In the genomic region with DNA sequence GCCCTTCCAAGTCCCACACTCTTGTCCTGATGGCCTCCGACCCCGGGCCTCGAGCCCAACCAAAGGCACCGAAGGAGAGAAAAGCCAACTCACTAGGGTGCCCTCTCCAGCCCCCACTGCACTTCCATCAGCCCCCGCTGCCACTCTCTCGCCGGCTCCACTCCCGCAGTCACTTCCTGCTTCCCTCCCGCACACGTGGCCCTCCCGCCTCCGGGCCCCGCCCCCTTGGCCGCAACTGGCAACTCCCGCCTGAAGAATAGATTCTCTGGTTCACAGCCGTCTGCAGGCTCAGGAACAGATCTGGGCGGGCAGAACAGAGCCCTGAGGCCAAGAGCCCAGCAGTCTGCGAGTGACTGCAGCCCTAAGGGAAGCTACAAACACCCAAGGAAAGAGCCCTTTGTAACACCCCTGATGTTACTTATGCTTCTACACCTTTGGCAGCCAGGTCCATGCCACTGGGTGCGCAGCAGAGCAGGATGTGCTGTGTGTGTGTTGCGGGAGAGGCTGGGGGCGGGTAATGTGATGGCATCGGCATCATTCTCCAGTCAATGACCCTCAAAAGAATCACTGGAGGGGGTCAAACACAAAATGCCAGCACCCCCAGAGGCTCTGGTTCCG, we compare ENCODE assay signal across 8 cellular contexts. TPM values are rescaled to one million over a fixed set of nuclear protein-coding genes. Genes with fewer than 3 reads are reported as not detected.
DNase-seq lines count a peak whose midpoint lies in the region; ATAC-seq and TF ChIP-seq lines count a peak whose summit lies in the region.

A gene with protein sequence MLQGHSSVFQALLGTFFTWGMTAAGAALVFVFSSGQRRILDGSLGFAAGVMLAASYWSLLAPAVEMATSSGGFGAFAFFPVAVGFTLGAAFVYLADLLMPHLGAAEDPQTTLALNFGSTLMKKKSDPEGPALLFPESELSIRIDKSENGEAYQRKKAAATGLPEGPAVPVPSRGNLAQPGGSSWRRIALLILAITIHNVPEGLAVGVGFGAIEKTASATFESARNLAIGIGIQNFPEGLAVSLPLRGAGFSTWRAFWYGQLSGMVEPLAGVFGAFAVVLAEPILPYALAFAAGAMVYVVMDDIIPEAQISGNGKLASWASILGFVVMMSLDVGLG (minus strand): TSS at position 171 of the 618 bp plus-strand sequence. CDS start 3,924 bp downstream, outside the sequence.

- no peak within 1 kb of the TSS for H2BK12ac ChIP-seq in H9 (ENCODE audit: insufficient read length, low read depth, low read length)

- no peak within 1 kb of the TSS for H3T11ph ChIP-seq in H9 (ENCODE audit: low read length)

- DNase-seq in H9 = peak; percentile 99
- DNase-seq in MG63 = peak; percentile 98
- peak; percentile 98 for DNase-seq in SIG-M5 treated with dmso at 0.1 percent for 504 hours (lab: John Stamatoyannopoulos, UW; ENCODE audit: unreplicated experiment)
- peak; percentile 87 for DNase-seq in activated gamma-delta T cell treated with Interleukin-2 at 50 U/mL for 16 hours
- peak; percentile 75 to 85 for DNase-seq in foreskin keratinocyte

- H3K36me3 Mint-ChIP-seq in H9 (ENCODE audit: insufficient read depth in 1 of 3, low read depth in 3 of 3) = peaks cover 0 to under 1% (median under 1%) of the 10 kb centered on the region in 3 experiments; a peak in 4 of 7 replicates

- H3K4ac ChIP-seq in H9 (ENCODE audit: low read depth, low read length) = no peak within 1 kb of the TSS

- H3K27ac Mint-ChIP-seq in H9 = peak within 1 kb of the TSS; percentile 69 to 97 (median 93); a peak in 4 of 7 replicates

- H2AFZ ChIP-seq in H9 (ENCODE audit: low read length) = peak within 1 kb of the TSS; percentile 95
- H2AFZ ChIP-seq in neuron (ENCODE audit: low read depth, low read length) = peak within 1 kb of the TSS; percentile 96

- no peak within 1 kb of the TSS for H3K23ac ChIP-seq in H9 (ENCODE audit: insufficient read length, low read depth, low read length)

- no peaks in the 10 kb centered on the region for H3K79me1 ChIP-seq in H9 (ENCODE audit: insufficient read depth, low read depth, low read length, poor library complexity, severe bottlenecking)

- H4K8ac ChIP-seq in H9 (replicated peaks; ENCODE audit: insufficient read length, low read depth, low read length) = no peak within 1 kb of the TSS

- H3K4me1 ChIP-seq in ES-I3 (ENCODE audit: insufficient read depth, low read length) (peaks cover 7% of the 10 kb centered on the region; the same call in 1 of the 2 replicates), H9 (ENCODE audit: insufficient read depth, low read length) (no peaks in the 10 kb centered on the region), foreskin keratinocyte (no peaks in the 10 kb centered on the region), neuron (ENCODE audit: insufficient read depth, low read length) (peaks cover 10% of the 10 kb centered on the region), subcutaneous abdominal adipose tissue (ENCODE audit: control insufficient read depth in 5 of 5, insufficient read depth in 5 of 5, low read length in 5 of 5) (peaks cover 4 to 50% (median 46%) of the 10 kb centered on the region in 5 donors)

- no peaks in the 10 kb centered on the region for H3K9me3 ChIP-seq in ES-I3 (ENCODE audit: control insufficient read depth, insufficient read depth, low read length)
- no peaks in the 10 kb centered on the region for H3K9me3 ChIP-seq in H9 (ENCODE audit: control insufficient read depth, low read depth, low read length)
- H3K9me3 ChIP-seq in MG63 = no peaks in the 10 kb centered on the region
- no peaks in the 10 kb centered on the region for H3K9me3 ChIP-seq in neuron (ENCODE audit: low read length)
- no peaks in the 10 kb centered on the region for H3K9me3 ChIP-seq in subcutaneous abdominal adipose tissue (ENCODE audit: control insufficient read depth in 5 of 5, low read length in 5 of 5)

- H3K36me3 ChIP-seq in ES-I3 (ENCODE audit: insufficient read depth, low read length) (no peaks in the 10 kb centered on the region), MG63 (no peaks in the 10 kb centered on the region), neuron (ENCODE audit: insufficient read depth, low read length) (no peaks in the 10 kb centered on the region), subcutaneous abdominal adipose tissue (ENCODE audit: control insufficient read depth in 5 of 5, insufficient read depth in 5 of 5, low read length in 5 of 5) (peaks cover 0 to 10% (median 8%) of the 10 kb centered on the region in 5 donors)

- no peak within 1 kb of the TSS for H4K91ac ChIP-seq in H9 (ENCODE audit: insufficient read length, low read depth, low read length)

- peak; percentile 96 for ATAC-seq in foreskin keratinocyte

- H3K27ac ChIP-seq in H9 (ENCODE audit: insufficient read length, low read depth, low read length) (no peak within 1 kb of the TSS), foreskin keratinocyte (no peak within 1 kb of the TSS), subcutaneous abdominal adipose tissue (ENCODE audit: low read depth, low read length) (peak within 1 kb of the TSS; percentile 54)

- WGBS in H9 (ENCODE audit: extremely low coverage, insufficient read length, low lambda C conversion rate) = no CpG with 5 or more reads among the region's 23 CpGs

- no peak for TF ChIP-seq CTCF in H9 (conservative IDR thresholded peaks at IDR 0.05)
- no peak for TF ChIP-seq CTCF in foreskin keratinocyte (conservative IDR thresholded peaks at IDR 0.05)

- H3K56ac ChIP-seq in H9 (ENCODE audit: insufficient read length, low read depth, low read length) = no peak within 1 kb of the TSS

- no peaks in the 10 kb centered on the region for H4K20me1 ChIP-seq in H9 (ENCODE audit: control insufficient read depth, insufficient read depth, insufficient read length)

- H3K4me1 Mint-ChIP-seq in H9 = peaks cover 20 to 22% of the 10 kb centered on the region in 2 experiments

- H3K4me2 ChIP-seq in H9 (ENCODE audit: insufficient read depth, insufficient read length, low read length) = peak within 1 kb of the TSS; percentile 76

- H3K4me3 ChIP-seq in MG63 = peak within 1 kb of the TSS; percentile 60
- H3K4me3 ChIP-seq in neuron (ENCODE audit: low read length) = peak within 1 kb of the TSS; percentile 68
- H3K4me3 ChIP-seq in subcutaneous abdominal adipose tissue (ENCODE audit: low read depth in 1 of 5, low read length in 5 of 5) = peak within 1 kb of the TSS; percentile 78 to 93 (median 83)

- H3K27me3 ChIP-seq in H9 (ENCODE audit: insufficient read depth, low read length) = no peaks in the 10 kb centered on the region
- no peaks in the 10 kb centered on the region for H3K27me3 ChIP-seq in MG63
- H3K27me3 ChIP-seq in foreskin keratinocyte = peaks cover 3% of the 10 kb centered on the region
- H3K27me3 ChIP-seq in neuron (ENCODE audit: insufficient read depth, low read length) = peaks cover 7% of the 10 kb centered on the region
- no peaks in the 10 kb centered on the region for H3K27me3 ChIP-seq in subcutaneous abdominal adipose tissue (ENCODE audit: control insufficient read depth in 5 of 5, insufficient read depth in 4 of 5, low read length in 5 of 5)

- peak within 1 kb of the TSS; percentile 98 to 99 for H3K4me3 Mint-ChIP-seq in H9

- no peaks in the 10 kb centered on the region; the same call in none of the 2 replicates for H3K27me3 Mint-ChIP-seq in H9 (ENCODE audit: low read depth)

- no peak within 1 kb of the TSS for H2BK120ac ChIP-seq in H9 (ENCODE audit: low read depth, low read length, poor library complexity, severe bottlenecking)

- H2BK5ac ChIP-seq in H9 (ENCODE audit: insufficient read length, low read length) = no peak within 1 kb of the TSS

- no peak within 1 kb of the TSS for H4K5ac ChIP-seq in H9 (ENCODE audit: insufficient read length, low read depth, low read length)

- H2BK20ac ChIP-seq in H9 (ENCODE audit: low read depth, low read length, poor library complexity, severe bottlenecking) = peak within 1 kb of the TSS; percentile 32

- H3K79me2 ChIP-seq in H9 (ENCODE audit: insufficient read depth, low read length) = no peaks in the 10 kb centered on the region

- peaks cover 4% of the 10 kb centered on the region for H3K23me2 ChIP-seq in H9 (ENCODE audit: insufficient read length, low read depth, low read length, poor library complexity, severe bottlenecking)

- H3K9ac ChIP-seq in ES-I3 (ENCODE audit: low read depth, low read length) (peak within 1 kb of the TSS; percentile 88), H9 (ENCODE audit: extremely low read depth, insufficient read length, low read length) (no peak within 1 kb of the TSS), subcutaneous abdominal adipose tissue (ENCODE audit: low read length in 5 of 5) (peak within 1 kb of the TSS; percentile 28 to 77 (median 64))

- no peaks in the 10 kb centered on the region for H3K9me3 Mint-ChIP-seq in H9

- H2AK5ac ChIP-seq in H9 (ENCODE audit: insufficient read length, low read length) = no peak within 1 kb of the TSS

- 0 out of 2 replicates have a peak within 1 kb of the TSS, but pooled peaks have one; percentile 21 for H3K14ac ChIP-seq in H9 (ENCODE audit: insufficient read depth, low read length)

- H3K18ac ChIP-seq in H9 (ENCODE audit: insufficient read length, low read depth, low read length) = peak within 1 kb of the TSS; percentile 72

- no peak within 1 kb of the TSS for H2BK15ac ChIP-seq in H9 (ENCODE audit: low read depth, low read length)

RNA-seq across cellular contexts. Expression of the gene that starts here (rescaled TPM):
- 14.5 and 15.2 TPM in 2 replicates for total RNA-seq in H9 (2021)
- 9.4 and 13.7 TPM in 2 replicates for total RNA-seq in MG63 (2014; rRNA removed; shearing (Covaris generic); ENCODE audit: low replicate concordance)
- total RNA-seq in foreskin keratinocyte = 9.3 and 10.9 TPM in 2 replicates
- 5.9 and 6.7 TPM in 2 replicates for polyA plus RNA-seq in foreskin keratinocyte
